In the genomic region with DNA sequence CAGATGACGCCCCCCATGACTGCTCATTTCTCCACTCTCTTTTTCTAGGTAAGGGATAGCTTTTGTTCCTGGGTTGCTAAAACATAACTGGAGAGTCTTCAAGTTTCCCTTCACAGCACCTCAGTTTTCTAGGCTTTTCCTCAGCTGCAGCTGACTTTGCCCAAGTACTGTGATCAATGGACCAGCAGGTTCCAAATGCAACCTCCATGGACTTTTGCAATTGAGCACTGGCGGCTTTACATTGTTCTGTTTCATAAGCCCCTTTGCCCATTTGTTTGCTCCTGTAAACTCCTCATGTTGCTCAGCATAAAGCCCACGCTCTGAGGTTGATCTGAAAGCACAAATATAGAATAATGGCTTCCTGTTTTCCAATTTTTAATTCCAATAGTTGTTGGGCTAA, we compare ENCODE assay signal across 31 cellular contexts.
"Had no signal": no experiment of that assay in that cellular context is flagged by ENCODE, and none has a peak within 500 bp of the region (broad histone marks: within the 10 kb centered on the region; RNA-seq: fewer than 3 reads in every experiment).

No MANE protein-coding gene starts in this region.

- H3K36me3 ChIP-seq: brain microvascular endothelial cell had no signal

- FAIRE-seq: astrocyte, bronchial epithelial cell, frontal cortex had no signal

- ATAC-seq: activated T-cell treated with anti-CD3 and anti-CD28 coated beads, Interleukin-2, amount 50 U/mL, for 4 hours; activated T-helper 17 cell treated with anti-CD3 and anti-CD28 coated beads, Interleukin-2, amount 50 U/mL, for 72 hours; esophagus mucosa; WTC11 had no signal

- DNase-seq: activated CD4-positive, alpha-beta memory T cell treated with anti-CD3 and anti-CD28 coated beads, Interleukin-2, amount 10 ng/mL, durations not matched to agents 7 days and 5 days; activated CD4-positive, alpha-beta T cell treated with anti-CD3 and anti-CD28 coated beads for 1 hour; activated CD4-positive, alpha-beta T cell treated with anti-CD3 and anti-CD28 coated beads for 4 hours; activated CD4-positive, alpha-beta T cell treated with anti-CD3 and anti-CD28 coated beads, Interleukin-2, amount 10 ng/mL, durations not matched to agents 7 days and 5 days; activated CD4-positive, alpha-beta T cell treated with anti-CD3 and anti-CD28 coated beads, Interleukin-2, amount 50 U/mL, for 4 hours; activated CD8-positive, alpha-beta memory T cell treated with anti-CD3 and anti-CD28 coated beads, Interleukin-2, amount 50 U/mL, for 48 hours; activated effector memory CD4-positive, alpha-beta T cell treated with Interleukin-2 at 50 U/mL for 16 hours; activated gamma-delta T cell treated with Interleukin-2 at 50 U/mL for 16 hours; activated naive CD4-positive, alpha-beta T cell treated with anti-CD3 and anti-CD28 coated beads, Interleukin-2, amount 50 U/mL, for 16 hours; activated naive CD4-positive, alpha-beta T cell treated with Interleukin-2 at 50 U/mL for 16 hours; activated T-cell treated with anti-CD3 and anti-CD28 coated beads, Interleukin-2, amount 50 U/mL, for 4 hours; amniotic stem cell; anterior cingulate cortex; dorsolateral prefrontal cortex; effector memory CD4-positive, alpha-beta T cell; endodermal cell; foreskin fibroblast; head of caudate nucleus; T-helper 2 cell had no signal

- H3K27ac ChIP-seq: brain microvascular endothelial cell, coronary artery, dorsolateral prefrontal cortex, VCaP had no signal

- H3K4me3 ChIP-seq: coronary artery, dorsolateral prefrontal cortex had no signal

- H3K27me3 ChIP-seq: brain microvascular endothelial cell, dorsolateral prefrontal cortex had no signal

- H3K27ac Mint-ChIP-seq: activated CD4-positive, alpha-beta memory T cell treated with anti-CD3 and anti-CD28 coated beads, Interleukin-2, amount 10 ng/mL, durations not matched to agents 7 days and 5 days; activated CD4-positive, alpha-beta T cell treated with anti-CD3 and anti-CD28 coated beads, Interleukin-2, amount 10 ng/mL, durations not matched to agents 7 days and 5 days; activated naive CD8-positive, alpha-beta T cell; activated T-helper 17 cell treated with anti-CD3 and anti-CD28 coated beads, Interleukin-2, amount 50 U/mL, for 72 hours; dendritic cell treated with granulocyte-macrophage colony-stimulating factor and Interleukin-4, amounts not matched to agents 40 ng/mL and 50 ng/mL, for 4 days; endodermal cell; WTC11 had no signal

- H3K36me3 Mint-ChIP-seq: activated naive CD8-positive, alpha-beta T cell; WTC11 had no signal

- H3K4me1 Mint-ChIP-seq: activated CD4-positive, alpha-beta memory T cell treated with anti-CD3 and anti-CD28 coated beads, Interleukin-2, amount 10 ng/mL, durations not matched to agents 7 days and 5 days; activated CD4-positive, alpha-beta T cell treated with anti-CD3 and anti-CD28 coated beads, Interleukin-2, amount 10 ng/mL, durations not matched to agents 7 days and 5 days; activated T-helper 17 cell treated with anti-CD3 and anti-CD28 coated beads, Interleukin-2, amount 50 U/mL, for 72 hours; central memory CD8-positive, alpha-beta T cell; endodermal cell had no signal

- H3K27me3 Mint-ChIP-seq: activated CD4-positive, alpha-beta memory T cell treated with anti-CD3 and anti-CD28 coated beads, Interleukin-2, amount 10 ng/mL, durations not matched to agents 7 days and 5 days; dendritic cell treated with granulocyte-macrophage colony-stimulating factor and Interleukin-4, amounts not matched to agents 40 ng/mL and 50 ng/mL, for 4 days had no signal

- H3K9me3 Mint-ChIP-seq: activated CD4-positive, alpha-beta memory T cell treated with anti-CD3 and anti-CD28 coated beads, Interleukin-2, amount 10 ng/mL, durations not matched to agents 7 days and 5 days; activated CD4-positive, alpha-beta T cell treated with anti-CD3 and anti-CD28 coated beads, Interleukin-2, amount 10 ng/mL, durations not matched to agents 7 days and 5 days; activated T-cell treated with anti-CD3 and anti-CD28 coated beads, Interleukin-2, amount 50 U/mL, for 4 hours; activated T-helper 17 cell treated with anti-CD3 and anti-CD28 coated beads, Interleukin-2, amount 50 U/mL, for 72 hours; central memory CD8-positive, alpha-beta T cell; endodermal cell had no signal

- H3K4me3 Mint-ChIP-seq: activated CD4-positive, alpha-beta memory T cell treated with anti-CD3 and anti-CD28 coated beads, Interleukin-2, amount 10 ng/mL, durations not matched to agents 7 days and 5 days; activated CD4-positive, alpha-beta T cell treated with anti-CD3 and anti-CD28 coated beads, Interleukin-2, amount 10 ng/mL, durations not matched to agents 7 days and 5 days; activated naive CD8-positive, alpha-beta T cell; activated T-cell treated with anti-CD3 and anti-CD28 coated beads, Interleukin-2, amount 50 U/mL, for 4 hours; activated T-helper 17 cell treated with anti-CD3 and anti-CD28 coated beads, Interleukin-2, amount 50 U/mL, for 72 hours; central memory CD8-positive, alpha-beta T cell; dendritic cell treated with granulocyte-macrophage colony-stimulating factor and Interleukin-4, amounts not matched to agents 40 ng/mL and 50 ng/mL, for 4 days; endodermal cell; WTC11 had no signal
